Comparison of ENCODE assay signal across 8 cellular contexts in genomic region chr1:220093361-220094015, GRCh38. TPM values are rescaled to one million over a fixed set of nuclear protein-coding genes. Genes with fewer than 3 reads are reported as not detected.
DNase-seq lines count a peak whose midpoint lies in the region; ATAC-seq and TF ChIP-seq lines count a peak whose summit lies in the region.

No MANE protein-coding gene starts in this region.

- H3K27ac Mint-ChIP-seq in mesothelial cell of epicardium, result peak overlapping the region; percentile 56

- ATAC-seq in HG03066 (IDR thresholded peaks at IDR 0.05; ENCODE audit: low read depth, unreplicated experiment), result peak; percentile 1

- TF ChIP-seq CTCF in VCaP (conservative IDR thresholded peaks at IDR 0.05), result no peak
- TF ChIP-seq CTCF in mesothelial cell of epicardium (IDR thresholded peaks at IDR 0.05; ENCODE audit: unreplicated experiment), result no peak

- peak overlapping the region; percentile 89 for H3K27ac ChIP-seq in VCaP
- no peak overlapping the region for H3K27ac ChIP-seq in caudate nucleus (ENCODE audit: low read depth, low read length)

- no peaks in the 10 kb centered on the region for H3K27me3 Mint-ChIP-seq in mesothelial cell of epicardium (ENCODE audit: low read depth)

- peak overlapping the region; percentile 36 for H3K4me3 Mint-ChIP-seq in mesothelial cell of epicardium

- no peaks in the 10 kb centered on the region for H3K9me3 Mint-ChIP-seq in mesothelial cell of epicardium

- H3K36me3 Mint-ChIP-seq in mesothelial cell of epicardium, result peaks cover 8% of the 10 kb centered on the region

- DNase-seq in NOMO-1 (lab: John Stamatoyannopoulos, UW; ENCODE audit: unreplicated experiment in 2 of 2) (peak; percentile 56 to 65), NOMO-1 treated with dmso at 0.1 percent for 144 hours (lab: John Stamatoyannopoulos, UW; ENCODE audit: unreplicated experiment) (no peak), mesothelial cell of epicardium (ENCODE audit: low spot score in 2 of 2, unreplicated experiment in 2 of 2) (no peak), caudate nucleus (lab: John Stamatoyannopoulos, UW) (no peak), NCI-H524 treated with DMSO at 0.1 percent for 48 hours (lab: John Stamatoyannopoulos, UW) (no peak)
- no peak for DNase-seq in effector CD4-positive, alpha-beta T cell

- H3K4me1 Mint-ChIP-seq in mesothelial cell of epicardium, result peaks cover 20% of the 10 kb centered on the region

RNA-seq across cellular contexts. Expression of gene IARS2, which starts 0.4 kb away (rescaled TPM):
- 57.0 to 60.4 TPM (median 58.4 TPM) in 3 replicates for total RNA-seq in mesothelial cell of epicardium

RNA-seq across cellular contexts. Expression of gene BPNT1, which starts 3.9 kb away (rescaled TPM):
- total RNA-seq in mesothelial cell of epicardium, result 23.2 to 26.6 TPM (median 23.9 TPM) in 3 replicates

RNA-seq across cellular contexts. Expression of gene EPRS1, which starts 47.2 kb away (rescaled TPM):
- 76.9 to 80.7 TPM (median 78.0 TPM) in 3 replicates for total RNA-seq in mesothelial cell of epicardium

Comparison
In these comparisons a context has a peak if more than half of its experiments do, and no peak if none do; other contexts are left out.
1. DNase-seq: peak in NOMO-1 (2 of 2); none in NOMO-1 treated with dmso at 0.1 percent for 144 hours (single experiment), mesothelial cell of epicardium (0 of 2), caudate nucleus (0 of 61), NCI-H524 treated with DMSO at 0.1 percent for 48 hours (single experiment) and effector CD4-positive, alpha-beta T cell (single experiment).